In the genomic region with DNA sequence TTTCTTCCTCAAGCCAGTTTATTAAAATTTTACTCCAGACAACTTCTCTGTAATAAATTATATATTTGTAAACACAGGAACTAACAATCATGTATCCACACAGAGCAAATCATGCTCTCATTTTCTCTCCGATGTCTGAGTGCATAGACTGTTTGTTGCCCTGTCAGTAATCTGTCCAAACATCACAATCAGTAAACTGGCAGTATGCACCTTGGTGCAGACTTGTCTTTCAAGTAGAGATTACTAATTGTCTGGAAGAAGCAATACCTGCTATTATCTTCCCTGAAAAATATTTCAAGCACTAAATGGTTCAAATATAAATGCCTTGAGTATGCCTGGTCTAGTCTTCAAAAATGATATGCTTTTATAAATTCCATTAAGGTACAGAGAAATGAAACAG, we compare ENCODE assay signal across 25 cellular contexts.
DNase-seq lines count a peak whose midpoint lies in the region; TF ChIP-seq lines count a peak whose summit lies in the region.
"Had no signal": no experiment of that assay in that cellular context is flagged by ENCODE, and none has a peak within 500 bp of the region (broad histone marks: within the 10 kb centered on the region; RNA-seq: fewer than 3 reads in every experiment).

No MANE protein-coding gene starts in this region.

- H3K79me2 ChIP-seq in OCI-LY7 (ENCODE audit: insufficient read depth, low read depth, low read length): no peaks in the 10 kb centered on the region

- no peaks in the 10 kb centered on the region for H3K9me3 Mint-ChIP-seq in glutamatergic neuron (ENCODE audit: unreplicated experiment)
- no peaks in the 10 kb centered on the region for H3K9me3 Mint-ChIP-seq in activated naive CD4-positive, alpha-beta T cell treated with anti-CD3 and anti-CD28 coated beads, Interleukin-2, amount 10 ng/mL, durations not matched to agents 7 days and 5 days
- H3K9me3 Mint-ChIP-seq: CD14-positive monocyte had no signal

- peak overlapping the region; percentile 45 for H2AFZ ChIP-seq in OCI-LY7 (ENCODE audit: low read length)
- H2AFZ ChIP-seq in neuron (ENCODE audit: low read depth, low read length): peak overlapping the region; percentile 46

- BruUV-seq in OCI-LY7 (replicated peaks; lab: Mats Ljungman, UMichigan): no TSS peak

- H3K4me3 ChIP-seq in OCI-LY7 (ENCODE audit: low read depth, low read length, poor library complexity, severe bottlenecking) (no peak overlapping the region), neuron (ENCODE audit: low read length) (no peak overlapping the region)
- H3K4me3 ChIP-seq: BLaER1, GM12878 had no signal

- TF ChIP-seq CTCF in OCI-LY7 (conservative IDR thresholded peaks at IDR 0.05; ENCODE audit: low read length) (no peak), glutamatergic neuron (IDR thresholded peaks at IDR 0.05; ENCODE audit: partially characterized antibody, unreplicated experiment) (no peak)

- intact Hi-C loops in OCI-LY7 (cut with micrococcal nuclease; ENCODE audit: unreplicated experiment): no loop called here

- H3K36me3 ChIP-seq in OCI-LY7 (ENCODE audit: insufficient read depth, low read length) (no peaks in the 10 kb centered on the region), neuron (ENCODE audit: insufficient read depth, low read length) (no peaks in the 10 kb centered on the region)
- H3K36me3 ChIP-seq: BE2C, BLaER1 had no signal

- H3K27me3 ChIP-seq in neuron (ENCODE audit: insufficient read depth, low read length): no peaks in the 10 kb centered on the region
- H3K27me3 ChIP-seq: BE2C, BLaER1 had no signal

- H3K27ac Mint-ChIP-seq in glutamatergic neuron (ENCODE audit: unreplicated experiment): no peak overlapping the region
- H3K27ac Mint-ChIP-seq in activated naive CD4-positive, alpha-beta T cell treated with anti-CD3 and anti-CD28 coated beads, Interleukin-2, amount 10 ng/mL, durations not matched to agents 7 days and 5 days: no peak overlapping the region
- H3K27ac Mint-ChIP-seq: CD14-positive monocyte; CD4-positive, alpha-beta memory T cell; CD4-positive, CD25-positive, alpha-beta regulatory T cell; CD8-positive, alpha-beta memory T cell had no signal

- H3K27me3 Mint-ChIP-seq in glutamatergic neuron (ENCODE audit: unreplicated experiment): no peaks in the 10 kb centered on the region
- no peaks in the 10 kb centered on the region for H3K27me3 Mint-ChIP-seq in activated naive CD4-positive, alpha-beta T cell treated with anti-CD3 and anti-CD28 coated beads, Interleukin-2, amount 10 ng/mL, durations not matched to agents 7 days and 5 days
- H3K27me3 Mint-ChIP-seq: CD4-positive, alpha-beta memory T cell; CD4-positive, CD25-positive, alpha-beta regulatory T cell; CD8-positive, alpha-beta memory T cell had no signal

- H3K4me1 Mint-ChIP-seq in glutamatergic neuron (ENCODE audit: low read depth, unreplicated experiment): no peaks in the 10 kb centered on the region
- H3K4me1 Mint-ChIP-seq in activated naive CD4-positive, alpha-beta T cell treated with anti-CD3 and anti-CD28 coated beads, Interleukin-2, amount 10 ng/mL, durations not matched to agents 7 days and 5 days: no peaks in the 10 kb centered on the region
- H3K4me1 Mint-ChIP-seq: CD14-positive monocyte; CD4-positive, alpha-beta memory T cell; CD4-positive, CD25-positive, alpha-beta regulatory T cell; CD8-positive, alpha-beta memory T cell had no signal

- H3K4me2 ChIP-seq in OCI-LY7 (ENCODE audit: low read length): no peak overlapping the region
- H3K4me2 ChIP-seq: BLaER1 had no signal

- no peaks in the 10 kb centered on the region for H4K20me1 ChIP-seq in OCI-LY7 (ENCODE audit: insufficient read depth, low read length)
- H4K20me1 ChIP-seq: BLaER1 had no signal

- CTCF ChIA-PET in OCI-LY7 (lab: Charles Lee; ENCODE audit: unreplicated experiment): no interaction called here
- CTCF ChIA-PET in activated naive CD4-positive, alpha-beta T cell treated with anti-CD3 and anti-CD28 coated beads, Interleukin-2, amount 10 ng/mL, durations not matched to agents 7 days and 5 days (lab: Charles Lee): no interaction called here

- peaks cover 38% of the 10 kb centered on the region for H3K4me1 ChIP-seq in OCI-LY7 (ENCODE audit: insufficient read depth, low read length, poor library complexity, severe bottlenecking)
- peaks cover 10% of the 10 kb centered on the region for H3K4me1 ChIP-seq in neuron (ENCODE audit: insufficient read depth, low read length)
- H3K4me1 ChIP-seq: BLaER1 had no signal

- POLR2A ChIA-PET in OCI-LY7 (lab: Charles Lee): interaction anchor here (0.8 kb wide), 1 partner anchor 10 kb away, joined by 4 read pairs; no protein-coding TSS in a partner anchor

- peak; percentile 38 for DNase-seq in NCI-H2227 (lab: John Stamatoyannopoulos, UW; ENCODE audit: unreplicated experiment)
- peak; percentile 45 for DNase-seq in NCI-H2227 treated with DMSO at 0.1 percent for 48 hours (lab: John Stamatoyannopoulos, UW)
- DNase-seq in OCI-LY7 (ENCODE audit: low spot score): no peak
- DNase-seq in kidney tubule cell (ENCODE audit: low spot score): no peak
- DNase-seq in glutamatergic neuron: no peak
- DNase-seq in activated naive CD4-positive, alpha-beta T cell treated with anti-CD3 and anti-CD28 coated beads, Interleukin-2, amount 10 ng/mL, durations not matched to agents 7 days and 5 days: no peak
- DNase-seq: 8988T; ACHN; BE2C; C1 segment of cervical spinal cord; CD4-positive, alpha-beta memory T cell; CD4-positive, CD25-positive, alpha-beta regulatory T cell; CD8-positive, alpha-beta memory T cell; COR-L47; DMS 273 treated with DMSO at 0.1 percent for 48 hours; DMS153; DMS53; DMS79; DND-41; EL; GDM1 had no signal

- H3K9me3 ChIP-seq in OCI-LY7 (ENCODE audit: low read length): no peaks in the 10 kb centered on the region
- H3K9me3 ChIP-seq in neuron (ENCODE audit: low read length): no peaks in the 10 kb centered on the region
- H3K9me3 ChIP-seq: BE2C, BLaER1 had no signal

- H3K36me3 Mint-ChIP-seq in glutamatergic neuron (ENCODE audit: unreplicated experiment): no peaks in the 10 kb centered on the region
- H3K36me3 Mint-ChIP-seq in activated naive CD4-positive, alpha-beta T cell treated with anti-CD3 and anti-CD28 coated beads, Interleukin-2, amount 10 ng/mL, durations not matched to agents 7 days and 5 days: no peaks in the 10 kb centered on the region
- H3K36me3 Mint-ChIP-seq: CD14-positive monocyte; CD4-positive, alpha-beta memory T cell; CD4-positive, CD25-positive, alpha-beta regulatory T cell; CD8-positive, alpha-beta memory T cell had no signal

- no peaks in the 10 kb centered on the region for H3K9me2 ChIP-seq in OCI-LY7 (ENCODE audit: insufficient read depth, low read length)

- H3K4me3 Mint-ChIP-seq in glutamatergic neuron (ENCODE audit: unreplicated experiment): no peak overlapping the region
- H3K4me3 Mint-ChIP-seq in activated naive CD4-positive, alpha-beta T cell treated with anti-CD3 and anti-CD28 coated beads, Interleukin-2, amount 10 ng/mL, durations not matched to agents 7 days and 5 days: no peak overlapping the region
- H3K4me3 Mint-ChIP-seq: CD14-positive monocyte; CD4-positive, alpha-beta memory T cell; CD4-positive, CD25-positive, alpha-beta regulatory T cell; CD8-positive, alpha-beta memory T cell had no signal

- H3K27ac ChIP-seq in OCI-LY7 (ENCODE audit: low read depth, low read length, poor library complexity, severe bottlenecking): no peak overlapping the region
- H3K27ac ChIP-seq: BLaER1 had no signal

Comparison
In these comparisons a context has a peak if more than half of its experiments do, and no peak if none do; other contexts are left out.
1. DNase-seq: peak in NCI-H2227 (single experiment) and NCI-H2227 treated with DMSO at 0.1 percent for 48 hours (single experiment); none in OCI-LY7 (single experiment), kidney tubule cell (single experiment), glutamatergic neuron (single experiment) and activated naive CD4-positive, alpha-beta T cell treated with anti-CD3 and anti-CD28 coated beads, Interleukin-2, amount 10 ng/mL, durations not matched to agents 7 days and 5 days (single experiment).